Comparison of ENCODE assay signal across 32 cellular contexts in genomic region chr3:17129550-17129949, GRCh38.
"Had no signal": no experiment of that assay in that cellular context is flagged by ENCODE, and none has a peak within 500 bp of the region (broad histone marks: within the 10 kb centered on the region; RNA-seq: fewer than 3 reads in every experiment).

No MANE protein-coding gene starts in this region.

- H3K27me3 ChIP-seq: ascending aorta, breast epithelium, esophagus muscularis mucosa, foreskin keratinocyte, gastrocnemius medialis, heart left ventricle had no signal

- H3K4me3 ChIP-seq: ascending aorta, breast epithelium, coronary artery, esophagus muscularis mucosa, gastrocnemius medialis, heart left ventricle had no signal

- H3K9me3 ChIP-seq: ascending aorta, breast epithelium, esophagus muscularis mucosa, gastrocnemius medialis, heart left ventricle had no signal

- H3K4me1 ChIP-seq: ascending aorta, breast epithelium, esophagus muscularis mucosa, foreskin keratinocyte, gastrocnemius medialis, heart left ventricle had no signal

- H3K4me1 Mint-ChIP-seq: activated B cell treated with CpG ODN at 0.5 μM for 24 hours; activated naive CD4-positive, alpha-beta T cell treated with anti-CD3 and anti-CD28 coated beads, Interleukin-2, amount 10 ng/mL, durations not matched to agents 7 days and 5 days; brain; T-helper 17 cell had no signal

- H3K36me3 ChIP-seq: ascending aorta, breast epithelium, esophagus muscularis mucosa, gastrocnemius medialis, heart left ventricle, WERI-Rb-1 had no signal

- H3K27ac ChIP-seq: ascending aorta, breast epithelium, coronary artery, esophagus muscularis mucosa, foreskin keratinocyte, gastrocnemius medialis, heart left ventricle, WERI-Rb-1 had no signal

- H3K27ac Mint-ChIP-seq: activated B cell treated with CpG ODN at 0.5 μM for 24 hours; activated CD8-positive, alpha-beta T cell treated with anti-CD3 and anti-CD28 coated beads for 36 hours; activated naive CD4-positive, alpha-beta T cell treated with anti-CD3 and anti-CD28 coated beads, Interleukin-2, amount 10 ng/mL, durations not matched to agents 7 days and 5 days; activated naive CD4-positive, alpha-beta T cell treated with anti-CD3 and anti-CD28 coated beads, Interleukin-2, amount 50 U/mL, for 72 hours; activated naive CD8-positive, alpha-beta T cell treated with anti-CD3 and anti-CD28 coated beads, Interleukin-2, amount 10 ng/mL, durations not matched to agents 7 days and 5 days; activated T-helper 1 cell treated with anti-CD3 and anti-CD28 coated beads, Interleukin-12 subunit alpha, Interleukin-12 subunit beta, Interleukin-2, Interleukin-4 antibody, amounts not matched to agents 30 ng/mL and 10 ng/mL and 1 ng/mL, durations not matched to agents 14 hours and 24 hours and 36 hours; brain; dendritic cell treated with granulocyte-macrophage colony-stimulating factor and Interleukin-4, amounts not matched to agents 40 ng/mL and 50 ng/mL, for 4 days; T-helper 17 cell; T-helper 2 cell treated with Interferon-gamma antibody and Interleukin-4, amounts not matched to agents 5 μg/mL and 100 μg/mL, for 36 hours had no signal

- H3K36me3 Mint-ChIP-seq: brain had no signal

- DNase-seq: activated B cell treated with CpG ODN at 0.5 μM for 24 hours; activated CD4-positive, alpha-beta T cell treated with anti-CD3 and anti-CD28 coated beads for 48 hours; activated CD4-positive, alpha-beta T cell treated with anti-CD3 and anti-CD28 coated beads, Interleukin-2, amount 50 U/mL, for 1 hour; activated CD4-positive, alpha-beta T cell treated with anti-CD3 and anti-CD28 coated beads, Interleukin-2, amount 50 U/mL, for 48 hours; activated CD8-positive, alpha-beta T cell treated with anti-CD3 and anti-CD28 coated beads for 36 hours; activated gamma-delta T cell; activated naive CD4-positive, alpha-beta T cell; activated naive CD4-positive, alpha-beta T cell treated with anti-CD3 and anti-CD28 coated beads, Interleukin-2, amount 10 ng/mL, durations not matched to agents 7 days and 5 days; activated naive CD8-positive, alpha-beta T cell treated with anti-CD3 and anti-CD28 coated beads, Interleukin-2, amount 10 ng/mL, durations not matched to agents 7 days and 5 days; activated T-cell treated with anti-CD3 and anti-CD28 coated beads, Interleukin-2, amount 50 U/mL, for 1 hour; activated T-cell treated with anti-CD3 and anti-CD28 coated beads, Interleukin-2, amount 50 U/mL, for 48 hours; effector CD8-positive, alpha-beta T cell; foreskin keratinocyte; gastrocnemius medialis; glutamatergic neuron; heart left ventricle; hypothalamus; T-helper 1 cell; T-helper 17 cell; T1000; WERI-Rb-1 had no signal

- ATAC-seq: activated CD4-positive, CD25-positive, alpha-beta regulatory T cell treated with anti-CD3 and anti-CD28 coated beads, Interleukin-2, amount 50 U/mL, for 24 hours; activated CD8-positive, alpha-beta T cell treated with anti-CD3 and anti-CD28 coated beads for 36 hours; foreskin keratinocyte; gastrocnemius medialis; heart left ventricle; T-helper 17 cell had no signal

- H3K4me3 Mint-ChIP-seq: activated B cell treated with CpG ODN at 0.5 μM for 24 hours; activated CD8-positive, alpha-beta T cell treated with anti-CD3 and anti-CD28 coated beads for 36 hours; activated naive CD4-positive, alpha-beta T cell treated with anti-CD3 and anti-CD28 coated beads, Interleukin-2, amount 10 ng/mL, durations not matched to agents 7 days and 5 days; activated naive CD8-positive, alpha-beta T cell treated with anti-CD3 and anti-CD28 coated beads, Interleukin-2, amount 10 ng/mL, durations not matched to agents 7 days and 5 days; activated T-helper 1 cell treated with anti-CD3 and anti-CD28 coated beads, Interleukin-12 subunit alpha, Interleukin-12 subunit beta, Interleukin-2, Interleukin-4 antibody, amounts not matched to agents 30 ng/mL and 10 ng/mL and 1 ng/mL, durations not matched to agents 14 hours and 24 hours and 36 hours; brain; central memory CD8-positive, alpha-beta T cell; dendritic cell treated with granulocyte-macrophage colony-stimulating factor and Interleukin-4, amounts not matched to agents 40 ng/mL and 50 ng/mL, for 4 days; T-helper 17 cell; T-helper 2 cell treated with Interferon-gamma antibody and Interleukin-4, amounts not matched to agents 5 μg/mL and 100 μg/mL, for 36 hours had no signal

- H3K9me3 Mint-ChIP-seq: central memory CD8-positive, alpha-beta T cell had no signal
